ENCODE assay signal across 21 cellular contexts in genomic region chr20:43320536-43320935, GRCh38.
DNase-seq lines count a peak whose midpoint lies in the region; ATAC-seq, FAIRE-seq and TF ChIP-seq lines count a peak whose summit lies in the region.
"Had no signal": no experiment of that assay in that cellular context is flagged by ENCODE, and none has a peak within 500 bp of the region (broad histone marks: within the 10 kb centered on the region; RNA-seq: fewer than 3 reads in every experiment).

No MANE protein-coding gene starts in this region.

- H3K4me1 ChIP-seq in HepG2 (ENCODE audit: insufficient read depth, low read length) (no peaks in the 10 kb centered on the region), right lobe of liver (no peaks in the 10 kb centered on the region)

- no TSS peak for BruUV-seq in HepG2 (replicated peaks; lab: Mats Ljungman, UMichigan)

- H2AFZ ChIP-seq in HepG2 (ENCODE audit: low read length) = no peak overlapping the region
- H2AFZ ChIP-seq: GM23338 had no signal

- H3K79me2 ChIP-seq in HepG2 (ENCODE audit: insufficient read depth, low read length) = no peaks in the 10 kb centered on the region

- TF ChIP-seq POLR2A in HepG2 (IDR thresholded peaks at IDR 0.05; ENCODE audit: insufficient read depth in 1 of 2, low read depth in 2 of 2, low read length in 2 of 2) = no peak
- TF ChIP-seq POLR2A in right lobe of liver (IDR thresholded peaks at IDR 0.05) = no peak

- H3K9me3 ChIP-seq in HepG2 (ENCODE audit: low read length) (no peaks in the 10 kb centered on the region), right lobe of liver (no peaks in the 10 kb centered on the region)

- POLR2A ChIA-PET in HepG2 (lab: Yijun Ruan, JAX) = no interaction called here

- H3K27ac ChIP-seq in HepG2 (ENCODE audit: extremely low read length, insufficient read depth, low read length) = no peak overlapping the region
- no peak overlapping the region for H3K27ac ChIP-seq in right lobe of liver
- H3K27ac ChIP-seq: 22Rv1, HL-60, KMS-11 had no signal

- H3K9ac ChIP-seq in HepG2 (ENCODE audit: insufficient read depth, low read depth, low read length) = no peak overlapping the region
- H3K9ac ChIP-seq: KMS-11 had no signal

- H3K4me3 ChIP-seq in HepG2 (replicated peaks in 1 of 3; ENCODE audit: insufficient read depth in 1 of 3, low read depth in 2 of 3, low read length in 3 of 3) = no peak overlapping the region
- H3K4me3 ChIP-seq in right lobe of liver = no peak overlapping the region
- H3K4me3 ChIP-seq: GM23338 had no signal

- CTCF ChIA-PET in HepG2 (lab: Yijun Ruan, JAX; ENCODE audit: low intra/inter-chr PET ratio, low total read pairs) = no interaction called here

- no peak overlapping the region for H3K4me2 ChIP-seq in HepG2 (ENCODE audit: low read depth, low read length)
- H3K4me2 ChIP-seq: GM23338, KMS-11 had no signal

- in situ Hi-C loops in HepG2 (cut with HindIII; ENCODE audit: extremely low pct_ligation_motif_present, low pct_unique_long_range_greater_than_20kb) = no loop called here

- 4% methylated on average over 3 of the region's 3 CpGs for WGBS in HepG2 (ENCODE audit: low lambda C conversion rate)
- WGBS in right lobe of liver (ENCODE audit: insufficient coverage, low coverage, low lambda C conversion rate, missing lambda C conversion rate) = 50% methylated on average over 2 of the region's 3 CpGs

- FAIRE-seq in HepG2 (lab: Jason Lieb, UNC) = no peak
- FAIRE-seq: GM18507 had no signal

- intact Hi-C loops in HepG2 (cut with micrococcal nuclease; ENCODE audit: unreplicated experiment) = no loop called here
- intact Hi-C loops in right lobe of liver (cut with DNase I) = no loop called here

- H3K36me3 ChIP-seq in HepG2 (replicated peaks in 1 of 2; ENCODE audit: control insufficient read depth in 1 of 2, insufficient read depth in 2 of 2, low read length in 2 of 2) (no peaks in the 10 kb centered on the region), right lobe of liver (no peaks in the 10 kb centered on the region)

- H3K27me3 ChIP-seq in HepG2 (ENCODE audit: control insufficient read depth in 1 of 2, insufficient read depth in 2 of 2, low read length in 2 of 2) (peaks cover 1 to 23% of the 10 kb centered on the region in 2 experiments; a peak in 4 of 5 replicates), right lobe of liver (no peaks in the 10 kb centered on the region)

- DNase-seq in HepG2 (ENCODE audit: low spot score) (no peak), right lobe of liver (no peak), iPS-NIHi11 (ENCODE audit: low spot score) (peak; percentile 33), NCI-H1930 (lab: John Stamatoyannopoulos, UW) (no peak)
- DNase-seq: ACHN; C1 segment of cervical spinal cord; Calu3; CD4-positive, alpha-beta T cell; DMS 273 treated with DMSO at 0.1 percent for 48 hours; DND-41; H7; IMR-90 had no signal

- ATAC-seq in HepG2 (no peak; the same call in 2 of the 3 replicates), right lobe of liver (no peak), HG03280 (IDR thresholded peaks at IDR 0.05; ENCODE audit: unreplicated experiment) (no peak), HG03460 (IDR thresholded peaks at IDR 0.05; ENCODE audit: unreplicated experiment) (no peak), HG02623 (IDR thresholded peaks at IDR 0.05; ENCODE audit: unreplicated experiment) (no peak)
- ATAC-seq: GM23338 had no signal

- TF ChIP-seq EP300 in HepG2 (IDR thresholded peaks at IDR 0.05; ENCODE audit: low read depth in 2 of 2, low read length in 2 of 2) (no peak), HepG2 (CRISPR knock-in tag; IDR thresholded peaks at IDR 0.05; ENCODE audit: borderline replicate concordance) (no peak)

- TF ChIP-seq CTCF in HepG2 (CRISPR knock-in tag; IDR thresholded peaks at IDR 0.05) (no peak), right lobe of liver (IDR thresholded peaks at IDR 0.05) (no peak)

- H4K20me1 ChIP-seq in HepG2 (ENCODE audit: insufficient read depth, low read length) = no peaks in the 10 kb centered on the region

- no peak for TF ChIP-seq RAD21 in HepG2 (CRISPR knock-in tag; IDR thresholded peaks at IDR 0.05)

TF ChIP-seq in HepG2, 621 proteins besides CTCF, POLR2A, EP300 and RAD21:
- TF ChIP-seq ZBTB7A (CRISPR knock-in tag; IDR thresholded peaks at IDR 0.05) = no peak
- TF ChIP-seq ZNF660 (CRISPR knock-in tag; IDR thresholded peaks at IDR 0.05; ENCODE audit: borderline replicate concordance, low read depth) = no peak
- TF ChIP-seq MIER2 (CRISPR knock-in tag; IDR thresholded peaks at IDR 0.05) = peak; percentile 69; the same call in 1 of the 2 replicates
- TF ChIP-seq REST (IDR thresholded peaks at IDR 0.05; ENCODE audit: borderline replicate concordance in 1 of 2, low read depth in 1 of 2, low read length in 2 of 2) = peak; percentile 48 to 88

TF ChIP-seq in PFSK-1, 5 proteins besides CTCF, POLR2A, EP300 and RAD21:
- TF ChIP-seq POLR2AphosphoS5 (IDR thresholded peaks at IDR 0.05; ENCODE audit: low read depth, low read length) = no peak
- no peak for TF ChIP-seq FOXP2 (optimal IDR thresholded peaks at IDR 0.05; ENCODE audit: borderline replicate concordance, extremely low read depth, extremely low read length, insufficient read depth)
- no peak for TF ChIP-seq SIN3A (IDR thresholded peaks at IDR 0.05; ENCODE audit: borderline replicate concordance, insufficient read depth, low read length)
- TF ChIP-seq REST (IDR thresholded peaks at IDR 0.05; ENCODE audit: insufficient read depth in 1 of 2, low read depth in 2 of 2, low read length in 2 of 2) = peak; percentile 51 to 86; a peak in 3 of 4 replicates
